In the genomic region with DNA sequence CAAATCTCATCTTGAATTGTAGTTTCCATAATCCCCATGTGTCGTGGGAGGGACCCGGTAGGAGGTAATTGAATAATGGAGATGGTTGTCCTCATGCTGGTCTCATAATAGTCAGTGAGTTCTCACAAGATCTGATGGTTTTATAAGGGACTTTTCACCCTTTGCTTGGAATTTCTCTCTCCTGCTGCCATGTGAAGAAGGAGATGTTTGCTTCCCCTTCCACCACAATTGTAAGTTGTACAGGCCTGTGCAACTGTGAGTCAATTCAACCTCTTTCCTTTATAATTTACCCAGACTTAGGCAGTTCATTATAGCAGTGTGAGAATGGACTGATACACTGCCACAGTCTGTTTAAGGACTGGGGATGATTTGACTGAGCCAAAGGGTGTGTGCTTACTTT, we compare ENCODE assay signal across 8 cellular contexts.
"Had no signal": no experiment of that assay in that cellular context is flagged by ENCODE, and none has a peak within 500 bp of the region (broad histone marks: within the 10 kb centered on the region; RNA-seq: fewer than 3 reads in every experiment).

No MANE protein-coding gene starts in this region.

- H3K27ac ChIP-seq: GM23248 had no signal

- H3K4me1 ChIP-seq: HAP-1 had no signal

- H3K36me3 ChIP-seq: HAP-1 had no signal

- DNase-seq: GM23248, GOT3, H7, H9, HCEC 1CT, HFFc6 had no signal

- H3K9me3 ChIP-seq: HAP-1 had no signal

- H3K4me3 ChIP-seq: GM23248, GM23338, HAP-1 had no signal
